In genomic region chr3:146371902-146372301, GRCh38 we compare ENCODE assay signal across 1 cellular context.
TF ChIP-seq lines count a peak whose summit lies in the region.

No MANE protein-coding gene starts in this region.

TF ChIP-seq in HCT116, 20 proteins besides CTCF, POLR2A, EP300 and RAD21 (continued from another document):
- TF ChIP-seq REST (IDR thresholded peaks at IDR 0.05; ENCODE audit: low read depth) (no peak), CBX3 (IDR thresholded peaks at IDR 0.05; ENCODE audit: low read depth) (peak; percentile 25; the same call in 1 of the 2 replicates), ZNF274 (IDR thresholded peaks at IDR 0.05; ENCODE audit: low read depth, low read length) (no peak)
